ENCODE assay signal across 23 cellular contexts in genomic region chr7:27062946-27063345, GRCh38. TPM values are rescaled to one million over a fixed set of nuclear protein-coding genes. Genes with fewer than 3 reads are reported as not detected.
"Had no signal": no experiment of that assay in that cellular context is flagged by ENCODE, and none has a peak within 500 bp of the region (broad histone marks: within the 10 kb centered on the region; RNA-seq: fewer than 3 reads in every experiment).

No MANE protein-coding gene starts in this region.

- H3K27ac ChIP-seq: brain microvascular endothelial cell, cardiac muscle cell, SJSA1 had no signal

- H3K27me3 ChIP-seq: brain microvascular endothelial cell, SJSA1 had no signal

- ATAC-seq: activated CD8-positive, alpha-beta T cell treated with anti-CD3 and anti-CD28 coated beads, Interleukin-2, amount 10 ng/mL, durations not matched to agents 7 days and 5 days; SK-N-SH treated with all-trans-retinoic acid at 6 μM for 48 hours; WTC11 had no signal

- H3K9me3 ChIP-seq: SJSA1 had no signal

- H3K36me3 ChIP-seq: brain microvascular endothelial cell, cardiac muscle cell, SJSA1 had no signal

- H3K4me3 ChIP-seq: cardiac muscle cell, SJSA1 had no signal

- DNase-seq: activated CD4-positive, alpha-beta T cell treated with anti-CD3 and anti-CD28 coated beads for 48 hours; activated CD4-positive, alpha-beta T cell treated with anti-CD3 and anti-CD28 coated beads, Interleukin-2, amount 50 U/mL, for 4 hours; activated CD4-positive, CD25-positive, alpha-beta regulatory T cell treated with anti-CD3 and anti-CD28 coated beads, Interleukin-2, amount 50 U/mL, for 72 hours; activated CD8-positive, alpha-beta memory T cell treated with anti-CD3 and anti-CD28 coated beads, Interleukin-2, amount 50 U/mL, for 48 hours; activated CD8-positive, alpha-beta T cell treated with anti-CD3 and anti-CD28 coated beads, Interleukin-2, amount 10 ng/mL, durations not matched to agents 7 days and 5 days; activated naive CD4-positive, alpha-beta T cell; activated T-cell treated with anti-CD3 and anti-CD28 coated beads, Interleukin-2, amount 50 U/mL, for 1 hour; amniotic stem cell; brain microvascular endothelial cell; MM.1S; NCI-H1105; NCI-H1436; NCI-H1694 treated with DMSO at 0.1 percent for 48 hours; NCI-H2029 treated with DMSO at 0.1 percent for 48 hours; NCI-H510A treated with DMSO at 0.1 percent for 48 hours; NCI-H69; SHP77; SW 1271 had no signal

RNA-seq across cellular contexts. Expression of gene HOXA1, which starts 32.9 kb away (rescaled TPM):
- total RNA-seq: WTC11 had no signal

RNA-seq across cellular contexts. Expression of gene HOXA2, which starts 39.5 kb away (rescaled TPM):
- total RNA-seq: activated CD8-positive, alpha-beta T cell treated with anti-CD3 and anti-CD28 coated beads, Interleukin-2, amount 10 ng/mL, durations not matched to agents 7 days and 5 days; T-helper 1 cell treated with Interleukin-12 subunit alpha and Interleukin-12 subunit beta and Interleukin-4 antibody, amounts not matched to agents 30 ng/mL and 1 ng/mL, for 36 hours; WTC11 had no signal
